In the genomic region with DNA sequence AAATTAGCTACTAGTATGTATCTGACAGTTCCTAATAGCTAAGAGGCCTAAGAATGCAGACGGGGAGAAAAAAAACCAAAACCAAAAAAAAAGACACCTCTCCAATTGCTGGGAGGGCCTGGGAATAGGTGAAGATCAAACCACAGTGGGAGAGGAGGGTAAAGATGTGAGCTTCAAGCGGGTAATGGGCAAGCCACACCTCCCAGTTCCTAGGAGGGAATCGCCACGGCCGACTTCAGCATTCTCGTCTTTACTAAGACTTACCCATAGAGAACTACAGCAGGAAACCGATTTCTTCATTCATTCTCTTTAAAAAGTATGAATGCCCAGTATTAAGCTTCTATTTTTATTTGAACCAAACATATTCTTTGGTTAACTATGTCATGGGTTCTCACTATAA, we compare ENCODE assay signal across 23 cellular contexts. TPM values are rescaled to one million over a fixed set of nuclear protein-coding genes. Genes with fewer than 3 reads are reported as not detected.
DNase-seq lines count a peak whose midpoint lies in the region; ATAC-seq and TF ChIP-seq lines count a peak whose summit lies in the region.
"Had no signal": no experiment of that assay in that cellular context is flagged by ENCODE, and none has a peak within 500 bp of the region (broad histone marks: within the 10 kb centered on the region; RNA-seq: fewer than 3 reads in every experiment).

No MANE protein-coding gene starts in this region.

- no peak overlapping the region for H2AFZ ChIP-seq in OCI-LY3 (ENCODE audit: low read depth, low read length)
- no peak overlapping the region for H2AFZ ChIP-seq in neural progenitor cell (replicated peaks)

- H3K27me3 Mint-ChIP-seq in endodermal cell (ENCODE audit: insufficient read depth) (no peaks in the 10 kb centered on the region), neural progenitor cell (ENCODE audit: insufficient read depth, low read depth) (no peaks in the 10 kb centered on the region), nephron progenitor cell (ENCODE audit: low read depth, poor library complexity) (no peaks in the 10 kb centered on the region)
- H3K27me3 Mint-ChIP-seq: CD4-positive, alpha-beta T cell; CD8-positive, alpha-beta memory T cell had no signal

- H3K36me3 ChIP-seq in cardiac muscle cell (peaks cover 52% of the 10 kb centered on the region), OCI-LY3 (replicated peaks; ENCODE audit: low read depth, low read length) (peaks cover 35% of the 10 kb centered on the region), endodermal cell (ENCODE audit: control insufficient read depth, insufficient read depth, low read length) (peaks cover 44% of the 10 kb centered on the region), neural progenitor cell (no peaks in the 10 kb centered on the region)

- peaks cover 31% of the 10 kb centered on the region for H3K36me3 Mint-ChIP-seq in endodermal cell (ENCODE audit: low read depth)
- H3K36me3 Mint-ChIP-seq in neural progenitor cell: peaks cover 10% of the 10 kb centered on the region
- H3K36me3 Mint-ChIP-seq in nephron progenitor cell (ENCODE audit: low read depth): peaks cover 26% of the 10 kb centered on the region

- no peak overlapping the region for H3K27ac Mint-ChIP-seq in endodermal cell
- H3K27ac Mint-ChIP-seq in neural progenitor cell: no peak overlapping the region
- no peak overlapping the region for H3K27ac Mint-ChIP-seq in nephron progenitor cell
- H3K27ac Mint-ChIP-seq: CD14-positive monocyte; CD4-positive, alpha-beta T cell; H9 had no signal

- DNase-seq in cardiac muscle cell (ENCODE audit: low read depth in 1 of 2, low spot score in 1 of 2): no peak
- DNase-seq in Right ventricle myocardium inferior (ENCODE audit: missing footprints): no peak
- DNase-seq in endodermal cell: peak; percentile 56
- DNase-seq in neural progenitor cell (ENCODE audit: low spot score): peak; percentile 16
- no peak for DNase-seq in nephron progenitor cell
- DNase-seq in HUDEP-2 (lab: John Stamatoyannopoulos, UW; ENCODE audit: unreplicated experiment in 76 of 76): no peak
- no peak for DNase-seq in G401 (ENCODE audit: low spot score)
- DNase-seq: 8988T; ACHN; AML-193; BE2C; CD4-positive, alpha-beta T cell; CD8-positive, alpha-beta memory T cell; DMS 273 treated with DMSO at 0.1 percent for 48 hours; DMS79; EL; GF-D8; H9 had no signal

- in situ Hi-C loops in G401 (cut with HindIII; ENCODE audit: low sequenced_read_pairs): no loop called here

- intact Hi-C loops in Right ventricle myocardium inferior (cut with DNase I): no loop called here

- no peak overlapping the region for H3K9ac ChIP-seq in OCI-LY3 (ENCODE audit: low read length)
- H3K9ac ChIP-seq in endodermal cell (ENCODE audit: extremely low read depth, low read length, poor library complexity, severe bottlenecking): no peak overlapping the region
- no peak overlapping the region for H3K9ac ChIP-seq in neural progenitor cell
- H3K9ac ChIP-seq: BLaER1 treated with 17β-estradiol and CSF1 and Interleukin-3, amounts not matched to agents 10 nM and 100 nM had no signal

- H3K4me3 Mint-ChIP-seq in endodermal cell: no peak overlapping the region
- H3K4me3 Mint-ChIP-seq in neural progenitor cell: no peak overlapping the region
- H3K4me3 Mint-ChIP-seq in nephron progenitor cell: no peak overlapping the region
- H3K4me3 Mint-ChIP-seq: CD14-positive monocyte; CD4-positive, alpha-beta T cell; CD8-positive, alpha-beta memory T cell; H9 had no signal

- peak overlapping the region; percentile 18; the same call in 1 of the 2 replicates for H3K4me2 ChIP-seq in OCI-LY3 (ENCODE audit: low read length)
- H3K4me2 ChIP-seq in neural progenitor cell: no peak overlapping the region
- H3K4me2 ChIP-seq: A549; BLaER1 treated with 17β-estradiol and CSF1 and Interleukin-3, amounts not matched to agents 10 nM and 100 nM had no signal

- H3K9me3 ChIP-seq in cardiac muscle cell (ENCODE audit: low read depth): no peaks in the 10 kb centered on the region
- H3K9me3 ChIP-seq in OCI-LY3 (ENCODE audit: insufficient read depth, low read length): no peaks in the 10 kb centered on the region
- H3K9me3 ChIP-seq in endodermal cell (ENCODE audit: control insufficient read depth, low read length): peaks cover 9% of the 10 kb centered on the region
- no peaks in the 10 kb centered on the region for H3K9me3 ChIP-seq in neural progenitor cell (ENCODE audit: low read depth)
- H3K9me3 ChIP-seq: A549; BE2C; BLaER1 treated with 17β-estradiol and CSF1 and Interleukin-3, amounts not matched to agents 10 nM and 100 nM had no signal

- peaks cover 16% of the 10 kb centered on the region for H3F3A ChIP-seq in neural progenitor cell (ENCODE audit: low read depth)

- peaks cover 9% of the 10 kb centered on the region; the same call in 1 of the 2 replicates for H4K20me1 ChIP-seq in OCI-LY3 (ENCODE audit: insufficient read depth, low read length)
- no peaks in the 10 kb centered on the region for H4K20me1 ChIP-seq in neural progenitor cell (ENCODE audit: low read depth)
- H4K20me1 ChIP-seq: BLaER1 treated with 17β-estradiol and CSF1 and Interleukin-3, amounts not matched to agents 10 nM and 100 nM had no signal

- H3K4me1 Mint-ChIP-seq in endodermal cell (no peaks in the 10 kb centered on the region), neural progenitor cell (no peaks in the 10 kb centered on the region), nephron progenitor cell (no peaks in the 10 kb centered on the region)
- H3K4me1 Mint-ChIP-seq: CD14-positive monocyte had no signal

- whole genome bisulfite sequencing in endodermal cell (ENCODE audit: insufficient coverage in 1 of 2, insufficient read length in 1 of 2), 2 experiments: 91 to 94% methylated on average over 6 to 7 of the region's 7 CpGs

- ATAC-seq in Right ventricle myocardium inferior: no peak
- ATAC-seq: A549, HCT116 had no signal

- TF ChIP-seq CTCF in cardiac muscle cell (IDR thresholded peaks at IDR 0.05; ENCODE audit: low read depth, low read length) (no peak), OCI-LY3 (IDR thresholded peaks at IDR 0.05; ENCODE audit: low read depth, low read length) (no peak), endodermal cell (conservative IDR thresholded peaks at IDR 0.05) (no peak), neural progenitor cell (IDR thresholded peaks at IDR 0.05) (no peak), nephron progenitor cell (IDR thresholded peaks at IDR 0.05) (no peak)

- H3K27me3 ChIP-seq in cardiac muscle cell: no peaks in the 10 kb centered on the region
- H3K27me3 ChIP-seq in OCI-LY3 (ENCODE audit: low read depth, low read length): no peaks in the 10 kb centered on the region
- H3K27me3 ChIP-seq in endodermal cell (ENCODE audit: control insufficient read depth, insufficient read depth, low read length, poor library complexity, severe bottlenecking): no peaks in the 10 kb centered on the region
- H3K27me3 ChIP-seq in neural progenitor cell: no peaks in the 10 kb centered on the region
- H3K27me3 ChIP-seq: BE2C; BLaER1 treated with 17β-estradiol and CSF1 and Interleukin-3, amounts not matched to agents 10 nM and 100 nM had no signal

- H3K4me1 ChIP-seq in cardiac muscle cell (ENCODE audit: low read depth): no peaks in the 10 kb centered on the region
- H3K4me1 ChIP-seq in OCI-LY3 (ENCODE audit: low read length): peaks cover 28% of the 10 kb centered on the region
- H3K4me1 ChIP-seq in endodermal cell (ENCODE audit: control insufficient read depth, insufficient read depth, low read length): no peaks in the 10 kb centered on the region
- no peaks in the 10 kb centered on the region for H3K4me1 ChIP-seq in neural progenitor cell
- H3K4me1 ChIP-seq: A549; BE2C; BLaER1 treated with 17β-estradiol and CSF1 and Interleukin-3, amounts not matched to agents 10 nM and 100 nM had no signal

- H3K4me3 ChIP-seq in cardiac muscle cell: no peak overlapping the region
- H3K4me3 ChIP-seq in OCI-LY3 (ENCODE audit: low read length): no peak overlapping the region
- no peak overlapping the region for H3K4me3 ChIP-seq in endodermal cell (ENCODE audit: low read length)
- H3K4me3 ChIP-seq in neural progenitor cell: no peak overlapping the region
- H3K4me3 ChIP-seq: A549; BLaER1 treated with 17β-estradiol and CSF1 and Interleukin-3, amounts not matched to agents 10 nM and 100 nM had no signal

- peaks cover 3% of the 10 kb centered on the region for H3K9me3 Mint-ChIP-seq in endodermal cell
- H3K9me3 Mint-ChIP-seq in neural progenitor cell: no peaks in the 10 kb centered on the region
- peaks cover 3% of the 10 kb centered on the region for H3K9me3 Mint-ChIP-seq in nephron progenitor cell
- H3K9me3 Mint-ChIP-seq: CD14-positive monocyte; CD4-positive, alpha-beta T cell; CD8-positive, alpha-beta memory T cell; H9 had no signal

- H3K79me2 ChIP-seq in OCI-LY3 (ENCODE audit: low read length): no peaks in the 10 kb centered on the region
- H3K79me2 ChIP-seq in neural progenitor cell (ENCODE audit: low read depth): no peaks in the 10 kb centered on the region

- H3K27ac ChIP-seq in cardiac muscle cell: peak overlapping the region; percentile 19
- H3K27ac ChIP-seq in OCI-LY3 (ENCODE audit: low read length): no peak overlapping the region
- no peak overlapping the region for H3K27ac ChIP-seq in endodermal cell (ENCODE audit: low read depth, low read length)
- H3K27ac ChIP-seq in neural progenitor cell: no peak overlapping the region
- H3K27ac ChIP-seq: A549; BLaER1 treated with 17β-estradiol and CSF1 and Interleukin-3, amounts not matched to agents 10 nM and 100 nM had no signal

RNA-seq across cellular contexts. Expression of a gene that starts 5.6 kb away (rescaled TPM):
- total RNA-seq in cardiac muscle cell (4.2 and 7.2 TPM in 2 replicates), Right ventricle myocardium inferior (9.3 TPM), endodermal cell (1 to 10 TPM; 7.6 to 8.1 TPM), neural progenitor cell (ENCODE audit: low replicate concordance) (12.3 and 13.3 TPM in 2 replicates)
- polyA plus RNA-seq in cardiac muscle cell: 11.5 and 18.3 TPM in 2 replicates
- polyA plus RNA-seq in endodermal cell (2013, experiment 1 of 2): 10.2 TPM
- polyA plus RNA-seq in endodermal cell (2013, experiment 2 of 2): 10.1 TPM
- 14.4 and 17.4 TPM in 2 replicates for total RNA-seq in G401 (2014; rRNA removed; shearing (Covaris generic))

Comparison
In these comparisons a context has a peak if more than half of its experiments do, and no peak if none do; other contexts are left out.
1. DNase-seq: peak in endodermal cell (single experiment) and neural progenitor cell (single experiment); none in cardiac muscle cell (0 of 2), Right ventricle myocardium inferior (single experiment), nephron progenitor cell (single experiment), HUDEP-2 (0 of 76) and G401 (single experiment).